Comparison of ENCODE assay signal across 16 cellular contexts in the genomic region with DNA sequence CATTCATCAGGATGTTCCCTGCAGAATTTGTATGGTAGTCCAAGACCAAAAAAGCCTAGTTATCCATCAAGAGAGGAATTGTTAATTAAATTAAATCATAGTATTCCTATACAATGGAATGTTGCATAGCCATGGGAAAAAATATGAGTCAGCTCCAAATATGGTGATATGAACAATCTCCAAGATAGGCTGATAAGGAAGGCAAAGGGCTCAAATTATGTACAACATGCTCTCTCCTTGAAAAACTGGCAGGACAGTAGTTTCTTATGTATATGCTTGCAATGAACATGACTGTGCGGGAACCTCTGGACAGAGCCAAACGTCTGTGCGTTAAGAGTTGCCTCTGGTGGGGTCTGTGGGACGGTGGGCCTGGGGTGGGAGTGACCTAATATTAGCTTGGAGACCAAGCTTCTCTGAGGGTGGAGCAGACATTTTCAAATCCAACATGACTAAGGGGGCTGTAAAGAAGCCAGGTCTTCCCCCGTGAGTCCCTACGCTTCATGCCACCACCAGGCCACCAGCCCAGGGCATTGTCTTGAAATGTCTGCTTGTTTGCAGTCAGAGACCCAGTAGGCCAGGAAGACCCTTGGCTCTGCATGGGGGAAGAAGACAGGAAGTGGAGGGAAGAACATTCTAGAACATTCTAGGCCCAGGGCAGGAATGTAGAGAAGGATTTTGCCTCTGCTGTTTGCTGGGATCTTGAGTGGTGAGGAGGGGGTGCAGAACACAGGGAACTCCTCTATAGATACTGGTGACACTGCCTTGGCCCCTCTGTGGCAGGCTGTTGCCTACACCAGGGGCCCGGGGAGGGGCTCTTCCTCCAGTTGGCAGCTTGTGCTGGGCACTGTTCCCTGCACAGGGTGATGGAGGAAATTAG.
DNase-seq lines count a peak whose midpoint lies in the region; ATAC-seq and TF ChIP-seq lines count a peak whose summit lies in the region.
"Had no signal": no experiment of that assay in that cellular context is flagged by ENCODE, and none has a peak within 500 bp of the region (broad histone marks: within the 10 kb centered on the region; RNA-seq: fewer than 3 reads in every experiment).

No MANE protein-coding gene starts in this region.

- H3K36me3 ChIP-seq in lung (ENCODE audit: control insufficient read depth in 2 of 2, insufficient read depth in 2 of 2, low read length in 2 of 2) (no peaks in the 10 kb centered on the region), thyroid gland (no peaks in the 10 kb centered on the region), body of pancreas (replicated peaks in 1 of 2; ENCODE audit: insufficient read depth in 1 of 2, low read depth in 2 of 2) (no peaks in the 10 kb centered on the region)
- H3K36me3 ChIP-seq: tibial artery had no signal

- H3K27me3 ChIP-seq in lung (ENCODE audit: control insufficient read depth, insufficient read depth), result no peaks in the 10 kb centered on the region
- H3K27me3 ChIP-seq in thyroid gland, result no peaks in the 10 kb centered on the region
- H3K27me3 ChIP-seq in body of pancreas, result no peaks in the 10 kb centered on the region
- H3K27me3 ChIP-seq: tibial artery had no signal

- intact Hi-C loops in thyroid gland (cut with DNase I), result no loop called here
- intact Hi-C loops in body of pancreas (cut with DNase I), result no loop called here

- H3K4me3 ChIP-seq in lung (no peak overlapping the region), thyroid gland (replicated peaks in 1 of 3) (no peak overlapping the region), body of pancreas (no peak overlapping the region)
- H3K4me3 ChIP-seq: tibial artery had no signal

- WGBS in lung, 2 donors, result 86 to 91% methylated on average over 7 of the region's 7 CpGs
- WGBS in thyroid gland, 2 donors, result 76 to 83% methylated on average over 4 to 7 of the region's 7 CpGs
- 75 to 86% methylated on average over 7 of the region's 7 CpGs for WGBS in body of pancreas, 2 donors

- TF ChIP-seq CTCF in HFFc6 (IDR thresholded peaks at IDR 0.05) (no peak), lung (IDR thresholded peaks at IDR 0.05; ENCODE audit: control extremely low read depth, extremely low read depth) (no peak), thyroid gland (IDR thresholded peaks at IDR 0.05) (no peak), body of pancreas (IDR thresholded peaks at IDR 0.05) (no peak)

- H3K4me1 Mint-ChIP-seq in HFFc6 (ENCODE audit: low read depth), result peaks cover 39% of the 10 kb centered on the region
- H3K4me1 Mint-ChIP-seq: T-cell had no signal

- H3K4me1 ChIP-seq in lung (ENCODE audit: control insufficient read depth in 2 of 2, insufficient read depth in 2 of 2, low read length in 2 of 2) (peaks cover 0 to 1% of the 10 kb centered on the region in 2 donors), thyroid gland (peaks cover 16 to 18% of the 10 kb centered on the region in 2 donors), body of pancreas (no peaks in the 10 kb centered on the region)

- no peak for TF ChIP-seq POLR2A in thyroid gland (IDR thresholded peaks at IDR 0.05)
- TF ChIP-seq POLR2A in body of pancreas (IDR thresholded peaks at IDR 0.05), result no peak

- DNase-seq in HFFc6 (peak; percentile 35), lung (ENCODE audit: low spot score) (peak; percentile 27), thyroid gland (no peak), H4 (ENCODE audit: low spot score) (no peak), body of pancreas (no peak)
- DNase-seq: activated gamma-delta T cell; AML-193; Calu3; NCI-H1436; NCI-H69; stimulated activated CD4-positive, alpha-beta T cell treated with anti-CD3 and anti-CD28 coated beads, Interleukin-15, amount 100 ng/mL, for 24 hours; T-cell had no signal

- H3K27ac ChIP-seq in cingulate gyrus (ENCODE audit: low read depth, low read length) (peak overlapping the region; percentile 15), lung (ENCODE audit: low read depth in 1 of 2, low read length in 1 of 2) (peak overlapping the region in 1 of 2 donors; percentile 12), thyroid gland (peak overlapping the region; percentile 28 to 57 (median 39)), body of pancreas (no peak overlapping the region)

- no peaks in the 10 kb centered on the region for H3K36me3 Mint-ChIP-seq in HFFc6 (ENCODE audit: low read depth)
- H3K36me3 Mint-ChIP-seq: T-cell had no signal

- H3K9me3 ChIP-seq in lung (ENCODE audit: control insufficient read depth in 2 of 2, insufficient read depth in 1 of 2, low read length in 1 of 2), result no peaks in the 10 kb centered on the region
- H3K9me3 ChIP-seq in thyroid gland, result no peaks in the 10 kb centered on the region
- no peaks in the 10 kb centered on the region for H3K9me3 ChIP-seq in body of pancreas
- H3K9me3 ChIP-seq: tibial artery had no signal

- H3K27me3 Mint-ChIP-seq in HFFc6 (ENCODE audit: insufficient read depth), result peaks cover 3% of the 10 kb centered on the region

- ATAC-seq in lung (ENCODE audit: insufficient read depth, low FRiP score) (no peak), body of pancreas (no peak), HG02759 (IDR thresholded peaks at IDR 0.05; ENCODE audit: unreplicated experiment) (no peak)
- ATAC-seq: left colon, T-cell had no signal

- no peaks in the 10 kb centered on the region for H3K9me3 Mint-ChIP-seq in HFFc6
- H3K9me3 Mint-ChIP-seq: T-cell had no signal

- H3K4me3 Mint-ChIP-seq in HFFc6, result peak overlapping the region; percentile 62
- H3K4me3 Mint-ChIP-seq: T-cell had no signal

- H3K27ac Mint-ChIP-seq in HFFc6, result peak overlapping the region; percentile 80
- H3K27ac Mint-ChIP-seq: T-cell had no signal

Comparison
In these comparisons a context has a peak if more than half of its experiments do, and no peak if none do; other contexts are left out.
1. DNase-seq: peak in HFFc6 (single experiment) and lung (single experiment); none in thyroid gland (0 of 2), H4 (single experiment) and body of pancreas (0 of 4).
2. H3K27ac ChIP-seq: peak in cingulate gyrus (single experiment) and thyroid gland (3 of 3); none in body of pancreas (0 of 4).